19 cellular contexts compared by ENCODE assay signal in the genomic region with DNA sequence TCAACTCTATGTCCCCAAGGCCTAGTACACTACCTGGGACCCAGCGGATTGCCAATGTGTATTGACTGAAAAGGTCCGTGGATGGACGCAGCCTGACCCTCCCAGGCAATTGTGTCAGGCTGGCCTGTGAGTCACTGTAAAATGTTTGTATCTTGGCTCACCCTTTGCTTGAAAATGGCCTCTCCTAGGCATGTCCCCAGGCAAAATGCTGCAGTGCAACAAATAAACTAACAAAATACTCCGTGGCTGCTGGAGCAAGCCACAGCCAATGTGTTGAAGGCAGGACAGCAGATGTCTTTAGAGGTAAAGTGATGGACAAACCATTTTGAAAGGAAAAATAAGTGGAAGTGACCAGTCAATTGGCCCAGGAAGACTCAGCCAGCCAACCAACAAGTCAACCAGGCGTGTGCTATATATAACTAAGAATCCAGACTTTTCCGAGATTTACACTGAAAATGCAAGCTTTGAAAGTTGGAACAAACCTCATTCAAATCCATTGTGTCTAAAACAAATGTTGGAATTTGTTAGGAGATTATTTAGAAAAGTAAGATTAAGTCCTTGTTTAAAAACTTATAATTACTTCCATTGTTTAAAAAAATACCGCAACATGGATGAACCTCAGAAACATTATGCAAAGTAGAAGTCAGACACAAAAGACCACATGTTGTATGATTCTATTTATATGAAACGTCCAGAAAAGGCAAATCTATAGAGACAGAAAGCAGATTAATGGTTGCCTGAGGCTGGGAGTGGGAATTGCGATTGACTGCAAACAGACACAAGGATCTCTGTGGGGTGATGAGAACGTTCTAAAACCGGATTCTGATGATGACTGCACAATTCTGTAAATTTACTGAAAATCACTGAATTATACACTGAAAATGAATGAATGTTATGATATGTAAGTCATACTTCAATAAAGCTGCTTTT.
DNase-seq lines count a peak whose midpoint lies in the region; ATAC-seq, FAIRE-seq and TF ChIP-seq lines count a peak whose summit lies in the region.
"Had no signal": no experiment of that assay in that cellular context is flagged by ENCODE, and none has a peak within 500 bp of the region (broad histone marks: within the 10 kb centered on the region; RNA-seq: fewer than 3 reads in every experiment).

No MANE protein-coding gene starts in this region.

- H2AFZ ChIP-seq in PC-3 (ENCODE audit: low read length), result no peak overlapping the region

- H3K4me3 ChIP-seq in PC-3 (ENCODE audit: low read length) (no peak overlapping the region), pancreas (no peak overlapping the region)
- no peak overlapping the region for H3K4me3 ChIP-seq in CD8-positive, alpha-beta memory T cell (ENCODE audit: low read length)
- H3K4me3 ChIP-seq: BLaER1, K562, SJCRH30 had no signal

- H3K9me2 ChIP-seq in PC-3 (replicated peaks; ENCODE audit: low read length), result no peaks in the 10 kb centered on the region

- H3K27ac ChIP-seq in PC-3 (ENCODE audit: low read length), result no peak overlapping the region
- H3K27ac ChIP-seq in pancreas, result no peak overlapping the region
- H3K27ac ChIP-seq in CD8-positive, alpha-beta memory T cell (ENCODE audit: low read depth, low read length), result no peak overlapping the region
- H3K27ac ChIP-seq: BLaER1, HL-60, SJCRH30 had no signal

- H3K9ac ChIP-seq in PC-3 (ENCODE audit: low read length), result no peak overlapping the region
- H3K9ac ChIP-seq: BLaER1 had no signal

- BruUV-seq in PC-3 (replicated peaks; lab: Mats Ljungman, UMichigan), result no TSS peak

- H3K27ac Mint-ChIP-seq in HFFc6, result no peak overlapping the region
- H3K27ac Mint-ChIP-seq in CD8-positive, alpha-beta memory T cell, result no peak overlapping the region

- peaks cover 20% of the 10 kb centered on the region for H3K27me3 Mint-ChIP-seq in HFFc6 (ENCODE audit: insufficient read depth)
- H3K27me3 Mint-ChIP-seq in CD8-positive, alpha-beta memory T cell, result no peaks in the 10 kb centered on the region

- H3K4me3 Mint-ChIP-seq in HFFc6, result no peak overlapping the region
- no peak overlapping the region for H3K4me3 Mint-ChIP-seq in CD8-positive, alpha-beta memory T cell

- ATAC-seq in PC-3, result no peak
- ATAC-seq in HG02981 (IDR thresholded peaks at IDR 0.05; ENCODE audit: unreplicated experiment), result no peak
- ATAC-seq in pancreas, result no peak
- no peak for ATAC-seq in HG03175 (IDR thresholded peaks at IDR 0.05; ENCODE audit: unreplicated experiment)
- ATAC-seq: K562 had no signal

- no peaks in the 10 kb centered on the region for H3K79me2 ChIP-seq in PC-3 (ENCODE audit: low read length)

- no peak for FAIRE-seq in pancreas (lab: Jason Lieb, UNC)
- FAIRE-seq: GM18507, K562 had no signal

- no peaks in the 10 kb centered on the region for H4K20me1 ChIP-seq in PC-3 (ENCODE audit: low read length)
- H4K20me1 ChIP-seq: BLaER1 had no signal

- H3K36me3 ChIP-seq in PC-3 (ENCODE audit: low read depth, low read length) (no peaks in the 10 kb centered on the region), pancreas (no peaks in the 10 kb centered on the region)
- H3K36me3 ChIP-seq in CD8-positive, alpha-beta memory T cell (ENCODE audit: insufficient read depth, low read length), result no peaks in the 10 kb centered on the region
- H3K36me3 ChIP-seq: BLaER1, SJCRH30 had no signal

- H3K36me3 Mint-ChIP-seq in HFFc6 (ENCODE audit: low read depth), result no peaks in the 10 kb centered on the region
- no peaks in the 10 kb centered on the region for H3K36me3 Mint-ChIP-seq in CD8-positive, alpha-beta memory T cell

- H3K4me2 ChIP-seq in PC-3 (ENCODE audit: low read length), result no peak overlapping the region
- H3K4me2 ChIP-seq: BLaER1 had no signal

- H3F3A ChIP-seq in PC-3 (ENCODE audit: low read length, unreplicated experiment), result no peaks in the 10 kb centered on the region

- TF ChIP-seq CTCF in HFFc6 (IDR thresholded peaks at IDR 0.05) (no peak), PC-3 (conservative IDR thresholded peaks at IDR 0.05; ENCODE audit: low read depth, low read length) (no peak), pancreas (IDR thresholded peaks at IDR 0.05) (no peak)

- no peaks in the 10 kb centered on the region for H3K9me3 ChIP-seq in PC-3 (ENCODE audit: low read length)
- H3K9me3 ChIP-seq in pancreas, result no peaks in the 10 kb centered on the region
- H3K9me3 ChIP-seq in CD8-positive, alpha-beta memory T cell (ENCODE audit: low read length), result no peaks in the 10 kb centered on the region
- H3K9me3 ChIP-seq: SJCRH30 had no signal

- POLR2A ChIA-PET in PC-3 (lab: Charles Lee; ENCODE audit: unreplicated experiment), result no interaction called here
- POLR2A ChIA-PET in CD8-positive, alpha-beta memory T cell (lab: Charles Lee), result no interaction called here

- peaks cover 29% of the 10 kb centered on the region for H3K4me1 Mint-ChIP-seq in HFFc6 (ENCODE audit: low read depth)
- no peaks in the 10 kb centered on the region for H3K4me1 Mint-ChIP-seq in CD8-positive, alpha-beta memory T cell

- H3K4me1 ChIP-seq in PC-3 (ENCODE audit: insufficient read depth, low read length), result peaks cover 6% of the 10 kb centered on the region; the same call in 1 of the 2 replicates
- H3K4me1 ChIP-seq in pancreas, result no peaks in the 10 kb centered on the region
- no peaks in the 10 kb centered on the region for H3K4me1 ChIP-seq in CD8-positive, alpha-beta memory T cell (ENCODE audit: insufficient read depth, low read length)
- H3K4me1 ChIP-seq: BLaER1, SJCRH30 had no signal

- 84 to 86% methylated on average over 11 of the region's 11 CpGs for WGBS in pancreas, 2 donors

- intact Hi-C loops in PC-3 (cut with micrococcal nuclease), result no loop called here
- intact Hi-C loops in pancreas (cut with DNase I), result no loop called here

- H3K9me3 Mint-ChIP-seq in HFFc6, result no peaks in the 10 kb centered on the region
- H3K9me3 Mint-ChIP-seq in CD8-positive, alpha-beta memory T cell, result no peaks in the 10 kb centered on the region

- H3K27me3 ChIP-seq in PC-3 (ENCODE audit: low read length), result no peaks in the 10 kb centered on the region
- no peaks in the 10 kb centered on the region for H3K27me3 ChIP-seq in pancreas
- H3K27me3 ChIP-seq in CD8-positive, alpha-beta memory T cell (ENCODE audit: insufficient read depth, low read length, poor library complexity, severe bottlenecking), result no peaks in the 10 kb centered on the region
- H3K27me3 ChIP-seq: BLaER1, SJCRH30 had no signal

- CTCF ChIA-PET in PC-3 (lab: Charles Lee), result no interaction called here
- CTCF ChIA-PET in CD8-positive, alpha-beta memory T cell (lab: Charles Lee), result no interaction called here

- DNase-seq in AG20443 (ENCODE audit: low spot score) (peak; percentile 43), HFFc6 (peak; percentile 38), PC-3 (peak; percentile 35), foreskin melanocyte (peak; percentile 82), pancreas (no peak)
- DNase-seq in CD8-positive, alpha-beta memory T cell, result no peak
- DNase-seq: NCI-H1105, NCI-H1694 treated with DMSO at 0.1 percent for 48 hours, NCI-H446, NCI-H774, RPMI8226, SJCRH30, SW 1271 had no signal

Comparison
In these comparisons a context has a peak if more than half of its experiments do, and no peak if none do; other contexts are left out.
1. DNase-seq: peak in AG20443 (single experiment), HFFc6 (single experiment), PC-3 (single experiment) and foreskin melanocyte (single experiment); none in pancreas (0 of 6) and CD8-positive, alpha-beta memory T cell (0 of 5).